ENCODE assay signal across 8 cellular contexts in genomic region chr11:64778473-64779298, GRCh38.
DNase-seq lines count a peak whose midpoint lies in the region; ATAC-seq and TF ChIP-seq lines count a peak whose summit lies in the region.

SF1 (minus strand) TSS chr11:64778542; CDS start chr11:64778392, 150 bp downstream.

- peak; percentile 79 for ATAC-seq in GM19023 (IDR thresholded peaks at IDR 0.05; ENCODE audit: unreplicated experiment)
- ATAC-seq in HG03280 (IDR thresholded peaks at IDR 0.05; ENCODE audit: unreplicated experiment), result peak; percentile 76

- DNase-seq in AG09309 (ENCODE audit: low read depth), result peak; percentile 99
- DNase-seq in NCI-H345 treated with DMSO at 0.1 percent for 48 hours (lab: John Stamatoyannopoulos, UW; ENCODE audit: unreplicated experiment), result peak; percentile 99
- DNase-seq in activated CD4-positive, CD25-positive, alpha-beta regulatory T cell (lab: John Stamatoyannopoulos, UW), result peak; percentile 97 to 100 (median 98)
- DNase-seq in cerebellar cortex (ENCODE audit: low spot score), result peak; percentile 100
- peak; percentile 99 for DNase-seq in iris pigment epithelial cell (ENCODE audit: low read depth)
- DNase-seq in stimulated activated CD4-positive, alpha-beta T cell treated with anti-CD3 and anti-CD28 coated beads, Interleukin-12 subunit alpha, Interleukin-12 subunit beta, amount 100 ng/mL, for 24 hours (ENCODE audit: low read depth in 2 of 2), result peak; percentile 98

- peak within 1 kb of the TSS; percentile 89 for H3K4me3 ChIP-seq in AG09309 (ENCODE audit: control insufficient read depth, low read depth, low read length)

- TF ChIP-seq CTCF in AG09309 (IDR thresholded peaks at IDR 0.05; ENCODE audit: control insufficient read depth, insufficient read depth, low read depth, low read length, missing control alignments), result no peak

Comparison
In these comparisons a context has a peak if more than half of its experiments do, and no peak if none do; other contexts are left out.
1. Peak in every context shown above with its lines: DNase-seq, ATAC-seq and H3K4me3 ChIP-seq.